1 cellular context compared by ENCODE assay signal in the genomic region with DNA sequence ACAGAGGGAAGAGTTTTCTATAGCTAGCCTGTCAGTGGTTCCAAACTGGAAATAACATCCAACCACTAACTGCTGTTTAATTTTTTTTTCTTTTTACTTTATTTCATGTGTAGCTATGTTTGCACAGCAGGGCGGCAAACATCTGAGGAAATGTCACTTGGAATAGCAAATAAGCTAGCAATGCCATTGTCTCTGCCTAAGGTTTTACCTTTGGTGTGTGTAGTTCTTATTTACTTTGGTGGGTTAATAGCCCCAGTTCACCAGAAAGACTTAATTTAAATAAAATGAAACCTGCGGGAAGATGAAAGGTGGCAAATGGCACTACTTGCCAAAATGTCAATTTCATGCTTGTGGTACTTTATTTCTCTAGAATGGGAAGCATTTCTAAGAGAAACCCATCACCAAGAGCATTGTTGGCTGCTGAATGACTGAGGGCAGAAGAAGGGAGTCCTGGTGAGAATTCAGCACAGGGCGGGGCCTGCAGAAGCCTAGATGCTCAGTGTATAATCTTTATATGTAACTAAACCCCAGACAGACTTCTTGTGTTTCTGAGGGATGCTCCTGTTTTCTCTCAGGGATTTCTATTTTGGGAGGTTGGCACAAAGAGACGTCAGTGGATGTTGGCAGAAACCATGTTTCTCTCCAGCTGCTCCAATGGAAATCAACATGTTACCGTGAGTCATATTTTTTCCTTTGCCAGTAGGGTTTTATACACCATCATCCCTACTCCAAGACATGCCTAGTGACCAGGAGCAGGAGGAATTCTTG.
TF ChIP-seq lines count a peak whose summit lies in the region.

No MANE protein-coding gene starts in this region.

TF ChIP-seq in HepG2, 621 proteins besides CTCF, POLR2A, EP300 and RAD21 (continued from another document):
- TF ChIP-seq GATAD2A (CRISPR knock-in tag; IDR thresholded peaks at IDR 0.05) (peak; percentile 48; the same call in 1 of the 2 replicates), FOXJ3 (CRISPR knock-in tag; IDR thresholded peaks at IDR 0.05; ENCODE audit: borderline replicate concordance) (peak; percentile 23; the same call in 1 of the 2 replicates), TARDBP (CRISPR knock-in tag; IDR thresholded peaks at IDR 0.05) (no peak), ZNF614 (CRISPR knock-in tag; IDR thresholded peaks at IDR 0.05; ENCODE audit: borderline replicate concordance) (no peak)
